Comparison of ENCODE assay signal across 1 cellular context in the genomic region with DNA sequence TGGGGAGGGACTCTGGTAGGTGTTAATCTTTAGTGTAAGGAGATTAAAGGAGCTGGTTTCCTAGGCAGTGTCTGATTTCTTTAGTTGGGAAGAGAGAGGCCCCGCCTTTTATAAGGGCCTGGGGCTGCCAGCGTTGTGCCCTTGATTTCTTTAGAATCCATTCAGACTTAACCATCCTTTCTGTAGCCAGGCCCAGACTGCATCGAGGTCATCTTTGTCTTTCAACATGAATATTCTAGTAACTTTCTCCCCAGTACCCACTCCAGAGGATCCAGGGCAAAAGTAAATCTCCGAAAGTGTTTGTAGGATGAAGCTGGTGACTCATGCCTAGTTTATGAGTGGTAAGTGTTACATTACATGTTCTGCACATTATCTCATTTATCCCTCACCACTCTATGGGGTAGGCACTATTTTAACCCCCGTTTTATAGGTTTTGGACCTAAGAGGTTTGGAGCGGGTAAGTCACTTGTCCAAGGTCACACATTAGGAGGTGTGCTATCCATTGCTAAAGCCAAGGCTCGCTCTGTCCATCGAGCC.
TF ChIP-seq lines count a peak whose summit lies in the region.

No MANE protein-coding gene starts in this region.

TF ChIP-seq in A549, 52 proteins besides CTCF, POLR2A, EP300 and RAD21 (continued from another document):
- TF ChIP-seq, protein P1, sequence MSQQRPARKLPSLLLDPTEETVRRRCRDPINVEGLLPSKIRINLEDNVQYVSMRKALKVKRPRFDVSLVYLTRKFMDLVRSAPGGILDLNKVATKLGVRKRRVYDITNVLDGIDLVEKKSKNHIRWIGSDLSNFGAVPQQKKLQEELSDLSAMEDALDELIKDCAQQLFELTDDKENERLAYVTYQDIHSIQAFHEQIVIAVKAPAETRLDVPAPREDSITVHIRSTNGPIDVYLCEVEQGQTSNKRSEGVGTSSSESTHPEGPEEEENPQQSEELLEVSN (IDR thresholded peaks at IDR 0.05; ENCODE audit: borderline replicate concordance, low read depth) = no peak
- TF ChIP-seq JUNB (IDR thresholded peaks at IDR 0.05) (0 out of 2 replicates have a peak, but pooled peaks have one; percentile 19), CEBPB (IDR thresholded peaks at IDR 0.05) (0 out of 4 replicates have a peak, but pooled peaks of 1 of the 2 experiments have one; percentile 5)
